13 cellular contexts compared by ENCODE assay signal in the genomic region with DNA sequence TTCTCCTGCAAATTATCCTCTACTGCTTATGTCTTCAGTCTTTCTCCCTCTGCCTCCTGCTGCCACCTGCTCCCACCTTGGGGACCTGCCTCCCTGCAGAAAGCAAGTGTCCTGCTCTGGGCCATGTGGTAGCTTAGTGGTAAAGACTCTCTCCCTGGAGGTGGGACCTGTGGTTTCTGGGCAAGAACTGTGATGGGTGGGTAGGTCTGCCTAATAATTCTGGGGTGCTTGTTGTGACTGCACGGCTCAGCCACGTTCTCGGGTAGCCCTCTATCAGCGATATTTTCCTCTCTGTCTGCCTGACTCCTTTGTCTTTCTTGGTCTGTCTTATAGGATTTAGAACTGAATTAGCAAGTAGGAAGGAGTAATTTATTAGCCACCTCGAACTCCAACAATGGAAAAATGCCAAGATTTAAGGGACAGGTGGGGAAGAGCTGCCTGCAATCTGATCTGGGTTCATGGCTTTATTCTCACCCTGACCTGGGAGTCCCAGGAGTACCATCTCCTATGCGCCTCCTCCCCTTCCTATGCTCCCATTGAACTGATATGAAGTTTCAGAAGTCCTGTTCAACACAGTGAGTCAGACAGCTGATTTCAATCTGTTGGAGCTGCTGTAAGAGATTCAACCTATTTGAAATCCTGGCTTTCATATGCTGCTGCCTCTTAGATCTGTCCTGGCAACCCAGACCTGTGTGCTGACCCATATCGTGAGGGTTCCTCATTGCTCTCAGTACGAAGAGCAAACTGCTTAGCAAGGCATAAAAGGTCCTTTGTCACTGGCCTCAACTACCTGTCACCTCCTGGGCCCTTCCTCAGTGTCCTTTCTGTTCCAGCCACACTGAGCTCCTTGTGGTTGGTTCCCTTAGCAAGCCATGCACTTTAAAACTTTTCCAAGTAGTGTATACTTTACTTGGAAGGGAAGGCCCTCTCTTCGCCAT. TPM values are rescaled to one million over a fixed set of nuclear protein-coding genes. Genes with fewer than 3 reads are reported as not detected.
DNase-seq lines count a peak whose midpoint lies in the region; ATAC-seq and TF ChIP-seq lines count a peak whose summit lies in the region.
"Had no signal": no experiment of that assay in that cellular context is flagged by ENCODE, and none has a peak within 500 bp of the region (broad histone marks: within the 10 kb centered on the region; RNA-seq: fewer than 3 reads in every experiment).

No MANE protein-coding gene starts in this region.

- H3K27ac Mint-ChIP-seq in effector memory CD8-positive, alpha-beta T cell, result peak overlapping the region; percentile 27 to 73

- WGBS in psoas muscle, 3 donors, result 32 to 68% (median 33%) methylated on average over 9 of the region's 9 CpGs
- 86 to 99% methylated on average over 8 to 9 of the region's 9 CpGs for WGBS in esophagus squamous epithelium, 2 donors
- WGBS in prostate gland, result 79% methylated on average over 9 of the region's 9 CpGs

- no peak for TF ChIP-seq CTCF in psoas muscle (IDR thresholded peaks at IDR 0.05)
- no peak for TF ChIP-seq CTCF in esophagus squamous epithelium (IDR thresholded peaks at IDR 0.05)
- no peak for TF ChIP-seq CTCF in prostate gland (IDR thresholded peaks at IDR 0.05)

- H3K36me3 Mint-ChIP-seq in effector memory CD8-positive, alpha-beta T cell (ENCODE audit: insufficient read depth), result no peaks in the 10 kb centered on the region

- peaks cover 20% of the 10 kb centered on the region in 2 donors for H3K4me1 Mint-ChIP-seq in effector memory CD8-positive, alpha-beta T cell (ENCODE audit: low read depth in 2 of 2)

- no peaks in the 10 kb centered on the region for H3K9me3 Mint-ChIP-seq in effector memory CD8-positive, alpha-beta T cell

- H3K9me3 ChIP-seq in psoas muscle, result no peaks in the 10 kb centered on the region
- H3K9me3 ChIP-seq in esophagus squamous epithelium, result no peaks in the 10 kb centered on the region
- no peaks in the 10 kb centered on the region for H3K9me3 ChIP-seq in prostate gland
- H3K9me3 ChIP-seq: thoracic aorta had no signal

- DNase-seq in DMS 273 (lab: John Stamatoyannopoulos, UW; ENCODE audit: unreplicated experiment) (peak; percentile 6), DMS 273 treated with DMSO at 0.1 percent for 48 hours (lab: John Stamatoyannopoulos, UW) (no peak), psoas muscle (no peak), esophagus squamous epithelium (lab: John Stamatoyannopoulos, UW) (no peak), prostate gland (ENCODE audit: low spot score) (no peak), COLO668 (lab: John Stamatoyannopoulos, UW; ENCODE audit: unreplicated experiment) (no peak)
- DNase-seq in effector memory CD8-positive, alpha-beta T cell, result no peak
- DNase-seq: left ventricle myocardium superior, T-helper 9 cell had no signal

- no peak overlapping the region for H3K4me3 ChIP-seq in psoas muscle
- H3K4me3 ChIP-seq in esophagus squamous epithelium, result no peak overlapping the region
- no peak overlapping the region for H3K4me3 ChIP-seq in prostate gland
- H3K4me3 ChIP-seq: thoracic aorta had no signal

- ATAC-seq in HG03135 (IDR thresholded peaks at IDR 0.05; ENCODE audit: unreplicated experiment) (peak; percentile 9), psoas muscle (peak; percentile 57 to 89 (median 83))
- ATAC-seq in effector memory CD8-positive, alpha-beta T cell (replicated peaks), result peak; percentile 45

- H3K27me3 ChIP-seq in psoas muscle (ENCODE audit: insufficient read depth in 3 of 3, low read length in 2 of 3) (no peaks in the 10 kb centered on the region), esophagus squamous epithelium (no peaks in the 10 kb centered on the region), prostate gland (replicated peaks; ENCODE audit: insufficient read depth) (no peaks in the 10 kb centered on the region)

- no peak for TF ChIP-seq POLR2A in esophagus squamous epithelium (IDR thresholded peaks at IDR 0.05)
- TF ChIP-seq POLR2A in prostate gland (IDR thresholded peaks at IDR 0.05), result no peak

- H3K27ac ChIP-seq in psoas muscle (peak overlapping the region; percentile 84), esophagus squamous epithelium (peak overlapping the region in 2 of 4 donors; percentile 22 to 32), prostate gland (no peak overlapping the region)
- H3K27ac ChIP-seq: 22Rv1 had no signal

- no peaks in the 10 kb centered on the region for H3K36me3 ChIP-seq in psoas muscle (ENCODE audit: insufficient read depth in 1 of 2, low read depth in 1 of 2)
- no peaks in the 10 kb centered on the region for H3K36me3 ChIP-seq in esophagus squamous epithelium
- no peaks in the 10 kb centered on the region for H3K36me3 ChIP-seq in prostate gland
- H3K36me3 ChIP-seq: thoracic aorta had no signal

- peak overlapping the region; percentile 63 to 64 for H3K4me3 Mint-ChIP-seq in effector memory CD8-positive, alpha-beta T cell

- no peaks in the 10 kb centered on the region for H3K27me3 Mint-ChIP-seq in effector memory CD8-positive, alpha-beta T cell

- intact Hi-C loops in psoas muscle (cut with DNase I) (loop anchor here in 1 of 2 donors (5.0 kb wide), 1 partner anchor 92 kb away; no protein-coding TSS in a partner anchor), esophagus squamous epithelium (cut with DNase I) (no loop called here), prostate gland (cut with DNase I) (no loop called here)

- H3K4me1 ChIP-seq in psoas muscle (peaks cover 54% of the 10 kb centered on the region), esophagus squamous epithelium (peaks cover 0 to 42% (median 9%) of the 10 kb centered on the region in 3 donors), prostate gland (replicated peaks) (no peaks in the 10 kb centered on the region)

RNA-seq across cellular contexts. Expression of gene CD28, which starts 16.1 kb away (rescaled TPM):
- under 1 TPM; 0.17 to 0.71 (median 0.45) TPM for total RNA-seq in psoas muscle
- under 1 TPM; 0.01 to 0.09 (median 0.03) TPM for polyA plus RNA-seq in psoas muscle
- total RNA-seq in esophagus squamous epithelium, result 1 to 10 TPM in 1 of 4 donors, under 1 TPM in 3; 0.42 to 1.3 (median 0.63) TPM
- total RNA-seq in prostate gland, result under 1 TPM; 0.05 to 0.51 TPM
- total RNA-seq: H4 had no signal

Comparison
In these comparisons a context has a peak if more than half of its experiments do, and no peak if none do; other contexts are left out.
1. ATAC-seq: peak in every context shown above with its lines; median percentile 83 in psoas muscle; 45 in effector memory CD8-positive, alpha-beta T cell; 9 in HG03135.